ENCODE assay signal across 16 cellular contexts in the genomic region with DNA sequence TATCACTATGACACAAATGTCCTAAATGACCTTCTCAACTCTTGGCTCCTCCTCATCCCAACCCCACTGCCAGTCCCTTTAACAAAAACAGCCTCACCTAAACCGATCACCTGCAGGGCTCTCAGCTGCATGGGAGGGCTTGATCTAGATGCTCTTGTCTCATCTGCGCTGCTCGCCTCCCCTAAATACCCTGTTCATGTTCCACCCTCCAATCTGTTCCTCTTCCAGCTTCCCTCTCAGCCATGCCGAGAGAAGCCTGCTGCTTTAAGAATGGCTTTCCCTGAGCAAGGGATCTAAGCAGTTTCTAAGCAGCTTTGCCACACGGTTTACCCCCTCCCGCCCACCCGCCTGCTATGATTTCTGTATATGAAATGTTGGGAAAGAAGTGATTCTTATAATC. TPM values are rescaled to one million over a fixed set of nuclear protein-coding genes. Genes with fewer than 3 reads are reported as not detected.
"Had no signal": no experiment of that assay in that cellular context is flagged by ENCODE, and none has a peak within 500 bp of the region (broad histone marks: within the 10 kb centered on the region; RNA-seq: fewer than 3 reads in every experiment).

No MANE protein-coding gene starts in this region.

- H3K4me3 ChIP-seq: lower lobe of right lung, tibial artery, uterus had no signal

- H3K36me3 ChIP-seq: lower lobe of right lung, tibial artery, uterus had no signal

- ATAC-seq: activated CD4-positive, alpha-beta T cell treated with anti-CD3 and anti-CD28 coated beads for 36 hours; left colon; lower lobe of right lung; stimulated activated naive CD8-positive, alpha-beta T cell treated with anti-CD3 and anti-CD28 coated beads, Interleukin-15, Interleukin-2, amounts not matched to agents 100 U/mL and 50 U/mL, for 24 hours had no signal

- H3K27me3 ChIP-seq: uterus had no signal

- H3K4me1 ChIP-seq: foreskin keratinocyte, lower lobe of right lung, uterus had no signal

- H3K27ac ChIP-seq: foreskin keratinocyte, lower lobe of right lung, tibial artery, uterus, VCaP had no signal

- DNase-seq: activated CD4-positive, alpha-beta memory T cell treated with anti-CD3 and anti-CD28 coated beads for 36 hours; activated CD4-positive, alpha-beta T cell treated with anti-CD3 and anti-CD28 coated beads for 36 hours; activated gamma-delta T cell treated with Interleukin-2 at 50 U/mL for 16 hours; activated T-cell treated with anti-CD3 and anti-CD28 coated beads for 4 hours; islet precursor cell; left colon; lower lobe of right lung; retina; stimulated activated CD4-positive, alpha-beta T cell treated with anti-CD3 and anti-CD28 coated beads, Interleukin-12 subunit alpha, Interleukin-12 subunit beta, amount 100 ng/mL, for 4 hours; stimulated activated CD4-positive, alpha-beta T cell treated with anti-CD3 and anti-CD28 coated beads, Interleukin-1b, Interleukin-23, amount 100 ng/mL, for 48 hours; stimulated activated naive CD8-positive, alpha-beta T cell treated with anti-CD3 and anti-CD28 coated beads, Interleukin-15, Interleukin-2, amounts not matched to agents 100 U/mL and 50 U/mL, for 24 hours; T-helper 2 cell; tibial artery; uterus had no signal

- H3K9me3 ChIP-seq: lower lobe of right lung, tibial artery, uterus had no signal

RNA-seq across cellular contexts. Expression of gene PIPOX, which starts 23.7 kb away (rescaled TPM):
- polyA plus RNA-seq: foreskin keratinocyte had no signal
